1 cellular context compared by ENCODE assay signal in genomic region chr3:136196064-136196400, GRCh38.
A peak's percentile ranks its signal among the peaks of the same experiment; 100 is the strongest.
TF ChIP-seq lines count a peak whose summit lies in the region.

TSS of gene MSL2 (minus strand) at chr3:136196335. CDS start at chr3:136195113, 1,222 bp downstream.

TF ChIP-seq in K562, 482 proteins besides CTCF, POLR2A, EP300 and RAD21 (continued from another document and continues in another):
- TF ChIP-seq MYBL2 (IDR thresholded peaks at IDR 0.05; ENCODE audit: low read depth) (peak; percentile 68; the same call in 1 of the 2 replicates), MYBL2 (CRISPR knock-in tag; IDR thresholded peaks at IDR 0.05; ENCODE audit: borderline replicate concordance) (no peak), HBP1 (CRISPR knock-in tag; IDR thresholded peaks at IDR 0.05) (no peak), DACH1 (IDR thresholded peaks at IDR 0.05; ENCODE audit: partially characterized antibody) (no peak), ZC3H8 (IDR thresholded peaks at IDR 0.05) (no peak), SP2 (IDR thresholded peaks at IDR 0.05; ENCODE audit: extremely low read depth, low read depth, low read length, poor library complexity, severe bottlenecking) (no peak), NR1H2 (CRISPR knock-in tag; IDR thresholded peaks at IDR 0.05) (no peak), TCF7L2 (IDR thresholded peaks at IDR 0.05; ENCODE audit: low read depth, low read length) (no peak), MAFK (IDR thresholded peaks at IDR 0.05; ENCODE audit: low read length) (no peak), POLR2AphosphoS2 (IDR thresholded peaks at IDR 0.05; ENCODE audit: low read length) (peak; percentile 14; the same call in 1 of the 2 replicates), BRCA1 (IDR thresholded peaks at IDR 0.05) (no peak), BRCA1 (CRISPR knock-in tag; IDR thresholded peaks at IDR 0.05) (no peak), TGIF2 (CRISPR knock-in tag; IDR thresholded peaks at IDR 0.05) (no peak), CTBP1 (IDR thresholded peaks at IDR 0.05; ENCODE audit: borderline replicate concordance) (no peak), AFF4 (CRISPR knock-in tag; IDR thresholded peaks at IDR 0.05) (no peak), PTRF (tag; IDR thresholded peaks at IDR 0.05) (no peak), EP400 (IDR thresholded peaks at IDR 0.05) (no peak), COPS2 (conservative IDR thresholded peaks at IDR 0.05) (no peak), SUPT5H (IDR thresholded peaks at IDR 0.05) (peak; percentile 49; the same call in 1 of the 2 replicates), HIVEP1 (CRISPR knock-in tag; IDR thresholded peaks at IDR 0.05) (no peak), ZNF785 (CRISPR knock-in tag; IDR thresholded peaks at IDR 0.05) (no peak), JUN (IDR thresholded peaks at IDR 0.05; ENCODE audit: borderline replicate concordance, low read depth, low read length) (no peak), JUN (CRISPR knock-in tag; IDR thresholded peaks at IDR 0.05; ENCODE audit: borderline replicate concordance) (no peak), TFAM (CRISPR knock-in tag; conservative IDR thresholded peaks at IDR 0.05) (no peak), CSDE1 (IDR thresholded peaks at IDR 0.05) (no peak), FOXP1 (CRISPR knock-in tag; IDR thresholded peaks at IDR 0.05) (no peak), ZBTB40 (IDR thresholded peaks at IDR 0.05) (no peak), ZBTB40 (CRISPR knock-in tag; IDR thresholded peaks at IDR 0.05) (no peak), THAP12 (CRISPR knock-in tag; IDR thresholded peaks at IDR 0.05) (no peak), PCBP2 (IDR thresholded peaks at IDR 0.05; ENCODE audit: low read depth, low read length, poor library complexity, severe bottlenecking) (no peak), ZBTB2 (IDR thresholded peaks at IDR 0.05) (no peak), EWSR1 (IDR thresholded peaks at IDR 0.05; ENCODE audit: borderline replicate concordance, low read depth, partially characterized antibody) (no peak), CREM (IDR thresholded peaks at IDR 0.05; ENCODE audit: low read depth) (peak; percentile 72), CEBPZ (IDR thresholded peaks at IDR 0.05; ENCODE audit: borderline replicate concordance, low read depth, low read length) (no peak)
